8 cellular contexts compared by ENCODE assay signal in genomic region chr9:132771752-132772151, GRCh38.
DNase-seq lines count a peak whose midpoint lies in the region; ATAC-seq and TF ChIP-seq lines count a peak whose summit lies in the region.
"Not testable (repeated sequence)": the region's sequence is repeated elsewhere in the genome, so short reads cannot be mapped to it uniquely, and the experiment has no call there.

No MANE protein-coding gene starts in this region.

- H3K27me3 Mint-ChIP-seq in CD4-positive, alpha-beta T cell; activated CD4-positive, alpha-beta T cell treated with anti-CD3 and anti-CD28 coated beads, Interleukin-2, amount 10 ng/mL, durations not matched to agents 7 days and 5 days; activated naive CD4-positive, alpha-beta T cell treated with anti-CD3 and anti-CD28 coated beads, Interleukin-2, amount 10 ng/mL, durations not matched to agents 7 days and 5 days; central memory CD8-positive, alpha-beta T cell; immature natural killer cell (ENCODE audit: low read depth in 3 of 3); natural killer cell (ENCODE audit: low read depth in 2 of 2); type B pancreatic cell: not testable (repeated sequence)

- intact Hi-C loops in CD4-positive, alpha-beta T cell (cut with DNase I, micrococcal nuclease), result loop anchor here in 1 of 2 experiments (5.0 kb wide), 1 partner anchor 99 kb away; the partner anchor contains the start of gene GTF3C4
- intact Hi-C loops in natural killer cell (cut with micrococcal nuclease), result not testable (repeated sequence)

- not testable (repeated sequence) for DNase-seq in CD4-positive, alpha-beta T cell; activated CD4-positive, alpha-beta T cell treated with anti-CD3 and anti-CD28 coated beads, Interleukin-2, amount 10 ng/mL, durations not matched to agents 7 days and 5 days; activated naive CD4-positive, alpha-beta T cell treated with anti-CD3 and anti-CD28 coated beads, Interleukin-2, amount 10 ng/mL, durations not matched to agents 7 days and 5 days; central memory CD8-positive, alpha-beta T cell (ENCODE audit: low spot score in 2 of 2); immature natural killer cell; natural killer cell; type B pancreatic cell (ENCODE audit: extremely low spot score, unreplicated experiment)

- not testable (repeated sequence) for H3K9me3 Mint-ChIP-seq in CD4-positive, alpha-beta T cell; activated CD4-positive, alpha-beta T cell treated with anti-CD3 and anti-CD28 coated beads, Interleukin-2, amount 10 ng/mL, durations not matched to agents 7 days and 5 days; activated naive CD4-positive, alpha-beta T cell treated with anti-CD3 and anti-CD28 coated beads, Interleukin-2, amount 10 ng/mL, durations not matched to agents 7 days and 5 days; central memory CD8-positive, alpha-beta T cell; immature natural killer cell; natural killer cell; type B pancreatic cell

- not testable (repeated sequence) for ATAC-seq in CD4-positive, alpha-beta T cell (ENCODE audit: poor library complexity); central memory CD8-positive, alpha-beta T cell (replicated peaks; ENCODE audit: extremely low read depth, poor library complexity, severe bottlenecking); natural killer cell

- not testable (repeated sequence) for H3K9me3 ChIP-seq in CD4-positive, alpha-beta T cell (ENCODE audit: control insufficient read depth, low read length); HEK293 (ENCODE audit: control insufficient read depth, insufficient read depth, low read depth, low read length)

- H3K27ac Mint-ChIP-seq in CD4-positive, alpha-beta T cell; activated naive CD4-positive, alpha-beta T cell treated with anti-CD3 and anti-CD28 coated beads, Interleukin-2, amount 10 ng/mL, durations not matched to agents 7 days and 5 days; central memory CD8-positive, alpha-beta T cell (ENCODE audit: low read depth); type B pancreatic cell: not testable (repeated sequence)
- peak overlapping the region; percentile 99 for H3K27ac Mint-ChIP-seq in activated CD4-positive, alpha-beta T cell treated with anti-CD3 and anti-CD28 coated beads, Interleukin-2, amount 10 ng/mL, durations not matched to agents 7 days and 5 days
- peak overlapping the region in 2 of 6 donors; percentile 58 to 77 for H3K27ac Mint-ChIP-seq in immature natural killer cell
- peak overlapping the region in 1 of 2 donors; percentile 27 for H3K27ac Mint-ChIP-seq in natural killer cell

- H3K36me3 Mint-ChIP-seq in CD4-positive, alpha-beta T cell (ENCODE audit: low read depth); activated CD4-positive, alpha-beta T cell treated with anti-CD3 and anti-CD28 coated beads, Interleukin-2, amount 10 ng/mL, durations not matched to agents 7 days and 5 days (ENCODE audit: low read depth); central memory CD8-positive, alpha-beta T cell (ENCODE audit: insufficient read depth); immature natural killer cell; natural killer cell; type B pancreatic cell: not testable (repeated sequence)
- peaks cover 13% of the 10 kb centered on the region for H3K36me3 Mint-ChIP-seq in activated naive CD4-positive, alpha-beta T cell treated with anti-CD3 and anti-CD28 coated beads, Interleukin-2, amount 10 ng/mL, durations not matched to agents 7 days and 5 days

- H3K27ac ChIP-seq in CD4-positive, alpha-beta T cell (ENCODE audit: low read depth, low read length); HEK293 (ENCODE audit: extremely low read depth, low read depth, low read length): not testable (repeated sequence)

- not testable (repeated sequence) for H3K4me3 ChIP-seq in HEK293 (ENCODE audit: low read depth, low read length)

- POLR2A ChIA-PET in CD4-positive, alpha-beta T cell (lab: Charles Lee); HEK293 (lab: Yijun Ruan, JAX); activated CD4-positive, alpha-beta T cell treated with anti-CD3 and anti-CD28 coated beads, Interleukin-2, amount 10 ng/mL, durations not matched to agents 7 days and 5 days (lab: Charles Lee): not testable (repeated sequence)

- peaks cover 40% of the 10 kb centered on the region for H3K4me1 Mint-ChIP-seq in CD4-positive, alpha-beta T cell (ENCODE audit: low read depth)
- peaks cover 31% of the 10 kb centered on the region for H3K4me1 Mint-ChIP-seq in activated CD4-positive, alpha-beta T cell treated with anti-CD3 and anti-CD28 coated beads, Interleukin-2, amount 10 ng/mL, durations not matched to agents 7 days and 5 days
- H3K4me1 Mint-ChIP-seq in activated naive CD4-positive, alpha-beta T cell treated with anti-CD3 and anti-CD28 coated beads, Interleukin-2, amount 10 ng/mL, durations not matched to agents 7 days and 5 days, result peaks cover 34% of the 10 kb centered on the region
- peaks cover 25% of the 10 kb centered on the region for H3K4me1 Mint-ChIP-seq in central memory CD8-positive, alpha-beta T cell
- H3K4me1 Mint-ChIP-seq in immature natural killer cell (peaks cover 18 to 31% of the 10 kb centered on the region in 2 donors), natural killer cell (peaks cover 9 to 25% of the 10 kb centered on the region in 2 donors)
- H3K4me1 Mint-ChIP-seq in type B pancreatic cell (ENCODE audit: unreplicated experiment), result not testable (repeated sequence)

- TF ChIP-seq CTCF in CD4-positive, alpha-beta T cell (IDR thresholded peaks at IDR 0.05); HEK293 (tag by site-specific recombination; IDR thresholded peaks at IDR 0.05); natural killer cell (IDR thresholded peaks at IDR 0.05); type B pancreatic cell (conservative IDR thresholded peaks at IDR 0.05): not testable (repeated sequence)

- H3K36me3 ChIP-seq in HEK293 (ENCODE audit: control insufficient read depth in 2 of 2, insufficient read depth in 1 of 2, low read length in 2 of 2), result not testable (repeated sequence)

- CTCF ChIA-PET in CD4-positive, alpha-beta T cell (lab: Charles Lee); HEK293 (lab: Yijun Ruan, JAX); activated CD4-positive, alpha-beta T cell treated with anti-CD3 and anti-CD28 coated beads, Interleukin-2, amount 10 ng/mL, durations not matched to agents 7 days and 5 days (lab: Charles Lee); activated naive CD4-positive, alpha-beta T cell treated with anti-CD3 and anti-CD28 coated beads, Interleukin-2, amount 10 ng/mL, durations not matched to agents 7 days and 5 days (lab: Charles Lee): not testable (repeated sequence)

- H3K27me3 ChIP-seq in CD4-positive, alpha-beta T cell (ENCODE audit: control insufficient read depth, insufficient read depth, low read length), result not testable (repeated sequence)

- peak overlapping the region; percentile 99 for H3K4me3 Mint-ChIP-seq in CD4-positive, alpha-beta T cell
- H3K4me3 Mint-ChIP-seq in activated CD4-positive, alpha-beta T cell treated with anti-CD3 and anti-CD28 coated beads, Interleukin-2, amount 10 ng/mL, durations not matched to agents 7 days and 5 days, result not testable (repeated sequence)
- peak overlapping the region; percentile 29 for H3K4me3 Mint-ChIP-seq in activated naive CD4-positive, alpha-beta T cell treated with anti-CD3 and anti-CD28 coated beads, Interleukin-2, amount 10 ng/mL, durations not matched to agents 7 days and 5 days
- H3K4me3 Mint-ChIP-seq in central memory CD8-positive, alpha-beta T cell, result peak overlapping the region; percentile 13
- peak overlapping the region in 4 of 5 donors; percentile 46 to 100 (median 80) for H3K4me3 Mint-ChIP-seq in immature natural killer cell
- peak overlapping the region; percentile 13 for H3K4me3 Mint-ChIP-seq in natural killer cell
- peak overlapping the region; percentile 64 for H3K4me3 Mint-ChIP-seq in type B pancreatic cell

- not testable (repeated sequence) for H3K4me1 ChIP-seq in HEK293 (ENCODE audit: control insufficient read depth, insufficient read depth, low read length)

TF ChIP-seq in HEK293, 187 proteins besides CTCF, POLR2A, EP300 and RAD21:
- TF ChIP-seq EGR2 (tag by site-specific recombination; IDR thresholded peaks at IDR 0.05; ENCODE audit: low read depth), result peak; percentile 17; the same call in 1 of the 2 replicates
